Comparison of ENCODE assay signal across 24 cellular contexts in genomic region chr10:81865581-81865980, GRCh38. TPM values are rescaled to one million over a fixed set of nuclear protein-coding genes. Genes with fewer than 3 reads are reported as not detected.
"Had no signal": no experiment of that assay in that cellular context is flagged by ENCODE, and none has a peak within 500 bp of the region (broad histone marks: within the 10 kb centered on the region; RNA-seq: fewer than 3 reads in every experiment).

No MANE protein-coding gene starts in this region.

- H3K4me3 ChIP-seq: coronary artery, heart right ventricle, lung, stomach, suprapubic skin, tibial nerve had no signal

- DNase-seq: activated CD4-positive, alpha-beta T cell treated with anti-CD3 and anti-CD28 coated beads for 1 hour; activated CD4-positive, alpha-beta T cell treated with anti-CD3 and anti-CD28 coated beads, Interleukin-2, amount 50 U/mL, for 1 hour; activated CD8-positive, alpha-beta T cell treated with anti-CD3 and anti-CD28 coated beads, Interleukin-2, amount 10 ng/mL, durations not matched to agents 7 days and 5 days; activated T-cell treated with anti-CD3 and anti-CD28 coated beads, Interleukin-2, amount 50 U/mL, for 1 hour; aorta; foreskin fibroblast; heart right ventricle; nephron progenitor cell; nucleus accumbens; small intestine; stimulated activated CD4-positive, alpha-beta T cell treated with anti-CD3 and anti-CD28 coated beads, Interleukin-15, amount 100 ng/mL, for 24 hours; stomach had no signal

- H3K27me3 Mint-ChIP-seq: activated T-helper 17 cell treated with anti-CD3 and anti-CD28 coated beads, Interleukin-2, amount 50 U/mL, for 72 hours; stimulated activated memory B cell treated with anti-CD40 and anti-IgM and Interleukin-4, amounts not matched to agents 10 μg/mL and 1 μg/mL and 100 μg/mL, for 72 hours had no signal

- FAIRE-seq: keratinocyte, small intestine had no signal

- H3K27ac ChIP-seq: coronary artery, heart right ventricle, stomach, suprapubic skin, tibial nerve, VCaP had no signal

- H3K4me1 Mint-ChIP-seq: activated T-helper 17 cell treated with anti-CD3 and anti-CD28 coated beads, Interleukin-2, amount 50 U/mL, for 72 hours; stimulated activated memory B cell treated with anti-CD40 and anti-IgM and Interleukin-4, amounts not matched to agents 10 μg/mL and 1 μg/mL and 100 μg/mL, for 72 hours had no signal

- H3K36me3 Mint-ChIP-seq: stimulated activated memory B cell treated with anti-CD40 and anti-IgM and Interleukin-4, amounts not matched to agents 10 μg/mL and 1 μg/mL and 100 μg/mL, for 72 hours had no signal

- H3K4me1 ChIP-seq: stomach, suprapubic skin, tibial nerve had no signal

- H3K27me3 ChIP-seq: suprapubic skin, tibial nerve had no signal

- H3K36me3 ChIP-seq: heart right ventricle, stomach, suprapubic skin, tibial nerve had no signal

- H3K9me3 ChIP-seq: stomach, suprapubic skin, tibial nerve had no signal

- H3K4me3 Mint-ChIP-seq: activated CD8-positive, alpha-beta T cell treated with anti-CD3 and anti-CD28 coated beads, Interleukin-2, amount 10 ng/mL, durations not matched to agents 7 days and 5 days; activated T-helper 17 cell treated with anti-CD3 and anti-CD28 coated beads, Interleukin-2, amount 50 U/mL, for 72 hours; nephron progenitor cell; stimulated activated memory B cell treated with anti-CD40 and anti-IgM and Interleukin-4, amounts not matched to agents 10 μg/mL and 1 μg/mL and 100 μg/mL, for 72 hours had no signal

- H3K27ac Mint-ChIP-seq: activated CD8-positive, alpha-beta T cell treated with anti-CD3 and anti-CD28 coated beads, Interleukin-2, amount 10 ng/mL, durations not matched to agents 7 days and 5 days; activated naive CD4-positive, alpha-beta T cell treated with anti-CD3 and anti-CD28 coated beads, Interleukin-2, amount 50 U/mL, for 72 hours; activated T-helper 17 cell treated with anti-CD3 and anti-CD28 coated beads, Interleukin-2, amount 50 U/mL, for 72 hours; nephron progenitor cell; stimulated activated memory B cell treated with anti-CD40 and anti-IgM and Interleukin-4, amounts not matched to agents 10 μg/mL and 1 μg/mL and 100 μg/mL, for 72 hours had no signal

RNA-seq across cellular contexts. Expression of gene NRG3, which starts 9.4 kb away (rescaled TPM):
- total RNA-seq: activated CD8-positive, alpha-beta T cell treated with anti-CD3 and anti-CD28 coated beads, Interleukin-2, amount 10 ng/mL, durations not matched to agents 7 days and 5 days; activated naive CD4-positive, alpha-beta T cell treated with anti-CD3 and anti-CD28 coated beads, Interleukin-2, amount 50 U/mL, for 72 hours; activated T-helper 17 cell treated with anti-CD3 and anti-CD28 coated beads, Interleukin-2, amount 50 U/mL, for 72 hours; mononuclear cell; myocyte; T-helper 2 cell treated with Interferon-gamma antibody and Interleukin-4, amounts not matched to agents 100 ng/mL and 5 ng/mL, for 36 hours had no signal
- polyA plus RNA-seq: keratinocyte had no signal
